Comparison of ENCODE assay signal across 33 cellular contexts in the genomic region with DNA sequence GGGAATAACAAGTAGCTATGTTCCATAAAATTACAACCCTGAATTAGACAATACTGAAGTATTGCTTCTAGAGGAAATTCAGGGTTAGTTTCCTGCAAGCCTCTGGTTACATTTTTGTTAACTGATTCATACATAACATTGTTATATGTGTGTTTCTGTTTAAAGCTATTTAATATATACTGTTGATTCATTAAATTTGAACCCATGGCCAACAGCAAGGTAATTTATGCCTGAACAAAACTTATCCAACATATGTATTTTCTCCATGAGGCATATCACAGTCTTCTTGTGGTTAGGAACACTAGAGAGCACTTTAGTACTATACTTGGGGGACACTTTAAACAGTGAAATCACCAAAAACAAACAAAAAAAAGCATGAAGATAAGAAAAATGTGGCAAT. TPM values are rescaled to one million over a fixed set of nuclear protein-coding genes. Genes with fewer than 3 reads are reported as not detected.
A peak's percentile ranks its signal among the peaks of the same experiment; 100 is the strongest.
DNase-seq lines count a peak whose midpoint lies in the region; ATAC-seq, FAIRE-seq and TF ChIP-seq lines count a peak whose summit lies in the region.
"Had no signal": no experiment of that assay in that cellular context is flagged by ENCODE, and none has a peak within 500 bp of the region (broad histone marks: within the 10 kb centered on the region; RNA-seq: fewer than 3 reads in every experiment).

No MANE protein-coding gene starts in this region.

- no peaks in the 10 kb centered on the region for H3K4me1 Mint-ChIP-seq in T-helper 2 cell treated with Interferon-gamma antibody and Interleukin-4, amounts not matched to agents 5 μg/mL and 100 μg/mL, for 36 hours (ENCODE audit: low read depth)
- H3K4me1 Mint-ChIP-seq in chondrocyte (ENCODE audit: low read depth): peaks cover 5% of the 10 kb centered on the region
- H3K4me1 Mint-ChIP-seq: activated naive CD8-positive, alpha-beta T cell treated with anti-CD3 and anti-CD28 coated beads for 36 hours; central memory CD8-positive, alpha-beta T cell; natural killer cell; stimulated activated naive B cell treated with anti-CD40 and anti-IgM and Interleukin-4, amounts not matched to agents 10 μg/mL and 1 μg/mL and 100 μg/mL, for 72 hours had no signal

- H3K4me3 ChIP-seq in GM23248: no peak overlapping the region
- H3K4me3 ChIP-seq in endothelial cell of umbilical vein (replicated peaks in 1 of 3; ENCODE audit: insufficient read depth in 1 of 3, low read depth in 1 of 3, low read length in 3 of 3): no peak overlapping the region
- H3K4me3 ChIP-seq: BLaER1 treated with 17β-estradiol and CSF1 and Interleukin-3, amounts not matched to agents 10 nM and 100 nM; dorsolateral prefrontal cortex; K562; lower lobe of right lung; mucosa of descending colon; psoas muscle; sigmoid colon; SJSA1; suprapubic skin; upper lobe of left lung had no signal

- peak overlapping the region; percentile 52 for H3K4me2 ChIP-seq in GM23248 (ENCODE audit: unreplicated experiment)
- peak overlapping the region; percentile 49 for H3K4me2 ChIP-seq in endothelial cell of umbilical vein (ENCODE audit: insufficient read depth, low read length)
- H3K4me2 ChIP-seq: BLaER1 treated with 17β-estradiol and CSF1 and Interleukin-3, amounts not matched to agents 10 nM and 100 nM had no signal

- TF ChIP-seq CTCF in endothelial cell of umbilical vein (IDR thresholded peaks at IDR 0.05; ENCODE audit: extremely low read depth in 1 of 2, insufficient read depth in 1 of 2, low read depth in 1 of 2, low read length in 2 of 2) (no peak), chondrocyte (IDR thresholded peaks at IDR 0.05) (no peak)

- no peaks in the 10 kb centered on the region for H3K9me3 ChIP-seq in GM23248 (ENCODE audit: low read depth)
- no peaks in the 10 kb centered on the region for H3K9me3 ChIP-seq in endothelial cell of umbilical vein (replicated peaks; ENCODE audit: control insufficient read depth, insufficient read depth, low read length)
- H3K9me3 ChIP-seq: lower lobe of right lung, mucosa of descending colon, psoas muscle, sigmoid colon, SJSA1, suprapubic skin, upper lobe of left lung had no signal

- TF ChIP-seq POLR2A in endothelial cell of umbilical vein (IDR thresholded peaks at IDR 0.05; ENCODE audit: low read depth, low read length) (no peak), erythroblast (IDR thresholded peaks at IDR 0.05; ENCODE audit: low read length) (no peak)

- no peaks in the 10 kb centered on the region for H3K27me3 Mint-ChIP-seq in T-helper 2 cell treated with Interferon-gamma antibody and Interleukin-4, amounts not matched to agents 5 μg/mL and 100 μg/mL, for 36 hours (ENCODE audit: low read depth)
- no peaks in the 10 kb centered on the region for H3K27me3 Mint-ChIP-seq in chondrocyte (ENCODE audit: low read depth)
- H3K27me3 Mint-ChIP-seq: activated naive CD8-positive, alpha-beta T cell treated with anti-CD3 and anti-CD28 coated beads for 36 hours; activated T-cell treated with anti-CD3 and anti-CD28 coated beads, Interleukin-2, amount 50 U/mL, for 24 hours; central memory CD8-positive, alpha-beta T cell; stimulated activated naive B cell treated with anti-CD40 and anti-IgM and Interleukin-4, amounts not matched to agents 10 μg/mL and 1 μg/mL and 100 μg/mL, for 72 hours had no signal

- peak; percentile 53 for DNase-seq in GM23248
- peak; percentile 61 for DNase-seq in endothelial cell of umbilical vein (ENCODE audit: low read depth, low spot score)
- DNase-seq in renal cortical epithelial cell (ENCODE audit: low read depth): peak; percentile 14
- DNase-seq in stimulated activated CD4-positive, alpha-beta T cell treated with anti-CD3 and anti-CD28 coated beads, Interleukin-4, amount 100 ng/mL, for 24 hours: no peak
- no peak for DNase-seq in T-helper 2 cell treated with Interferon-gamma antibody and Interleukin-4, amounts not matched to agents 5 μg/mL and 100 μg/mL, for 36 hours (ENCODE audit: low spot score)
- no peak for DNase-seq in chondrocyte (ENCODE audit: low spot score)
- no peak for DNase-seq in erythroblast (lab: John Stamatoyannopoulos, UW)
- DNase-seq: activated gamma-delta T cell; activated naive CD8-positive, alpha-beta T cell treated with anti-CD3 and anti-CD28 coated beads for 36 hours; activated T-cell treated with anti-CD3 and anti-CD28 coated beads, Interleukin-2, amount 50 U/mL, for 24 hours; dorsolateral prefrontal cortex; lower lobe of right lung; mucosa of descending colon; natural killer cell; NCI-H1092 treated with DMSO at 0.1 percent for 48 hours; NCI-H1694 treated with DMSO at 0.1 percent for 48 hours; NCI-H446 treated with DMSO at 0.1 percent for 48 hours; occipital lobe; psoas muscle; sigmoid colon; stimulated activated naive B cell treated with anti-CD40 and anti-IgM and Interleukin-4, amounts not matched to agents 10 μg/mL and 1 μg/mL and 100 μg/mL, for 72 hours; T-helper 1 cell; upper lobe of left lung had no signal

- no peaks in the 10 kb centered on the region for H4K20me1 ChIP-seq in GM23248 (ENCODE audit: insufficient read depth)
- no peaks in the 10 kb centered on the region for H4K20me1 ChIP-seq in endothelial cell of umbilical vein (replicated peaks; ENCODE audit: control insufficient read depth, extremely low read depth, insufficient read depth, low read length)
- H4K20me1 ChIP-seq: BLaER1 treated with 17β-estradiol and CSF1 and Interleukin-3, amounts not matched to agents 10 nM and 100 nM had no signal

- peaks cover 5% of the 10 kb centered on the region; the same call in 1 of the 2 replicates for H3F3A ChIP-seq in GM23248 (ENCODE audit: insufficient read depth)

- H3K9me1 ChIP-seq in endothelial cell of umbilical vein (replicated peaks; ENCODE audit: control insufficient read depth, extremely low read depth, insufficient read depth, low read length): no peaks in the 10 kb centered on the region

- no peaks in the 10 kb centered on the region for H3K9me3 Mint-ChIP-seq in T-helper 2 cell treated with Interferon-gamma antibody and Interleukin-4, amounts not matched to agents 5 μg/mL and 100 μg/mL, for 36 hours
- H3K9me3 Mint-ChIP-seq in chondrocyte (ENCODE audit: low read depth): peaks cover 5% of the 10 kb centered on the region
- H3K9me3 Mint-ChIP-seq: central memory CD8-positive, alpha-beta T cell had no signal

- intact Hi-C loops in endothelial cell of umbilical vein (cut with micrococcal nuclease): loop anchor here (2.0 to 5.0 kb wide), 2 partner anchors 38 to 48 kb away; partner anchors contain the start of gene PTX3

- in situ Hi-C loops in GM23248 (cut with MboI): no loop called here

- H3K79me2 ChIP-seq in GM23248 (ENCODE audit: insufficient read depth): no peaks in the 10 kb centered on the region
- peaks cover 3% of the 10 kb centered on the region for H3K79me2 ChIP-seq in endothelial cell of umbilical vein (ENCODE audit: control insufficient read depth, insufficient read depth, low read length)

- peaks cover 38% of the 10 kb centered on the region for H3K4me1 ChIP-seq in GM23248 (ENCODE audit: insufficient read depth)
- H3K4me1 ChIP-seq in endothelial cell of umbilical vein (ENCODE audit: control insufficient read depth, extremely low read depth, insufficient read depth, low read length): peaks cover 21% of the 10 kb centered on the region
- H3K4me1 ChIP-seq: BLaER1 treated with 17β-estradiol and CSF1 and Interleukin-3, amounts not matched to agents 10 nM and 100 nM; lower lobe of right lung; psoas muscle; sigmoid colon; upper lobe of left lung had no signal

- BruUV-seq in endothelial cell of umbilical vein (replicated peaks; lab: Mats Ljungman, UMichigan): no TSS peak

- CTCF ChIA-PET in endothelial cell of umbilical vein (lab: Charles Lee): interaction anchor here (1.0 to 2.9 kb wide), 6 partner anchors 10 to 185 kb away, joined by 3 to 13 read pairs (median 6); partner anchors contain the start of gene PTX3

- H3K27ac Mint-ChIP-seq in T-helper 2 cell treated with Interferon-gamma antibody and Interleukin-4, amounts not matched to agents 5 μg/mL and 100 μg/mL, for 36 hours: no peak overlapping the region
- H3K27ac Mint-ChIP-seq in chondrocyte (ENCODE audit: unreplicated experiment): no peak overlapping the region
- H3K27ac Mint-ChIP-seq: activated naive CD8-positive, alpha-beta T cell treated with anti-CD3 and anti-CD28 coated beads for 36 hours; activated T-cell treated with anti-CD3 and anti-CD28 coated beads, Interleukin-2, amount 50 U/mL, for 24 hours; natural killer cell; stimulated activated naive B cell treated with anti-CD40 and anti-IgM and Interleukin-4, amounts not matched to agents 10 μg/mL and 1 μg/mL and 100 μg/mL, for 72 hours had no signal

- H3K27me3 ChIP-seq in GM23248 (replicated peaks; ENCODE audit: insufficient read depth) (no peaks in the 10 kb centered on the region), endothelial cell of umbilical vein (ENCODE audit: control insufficient read depth in 2 of 2, insufficient read depth in 2 of 2, low read length in 2 of 2) (no peaks in the 10 kb centered on the region)
- H3K27me3 ChIP-seq: BLaER1 treated with 17β-estradiol and CSF1 and Interleukin-3, amounts not matched to agents 10 nM and 100 nM; dorsolateral prefrontal cortex; sigmoid colon; SJSA1; suprapubic skin; upper lobe of left lung had no signal

- H3K9ac ChIP-seq in GM23248: no peak overlapping the region
- H3K9ac ChIP-seq in endothelial cell of umbilical vein (replicated peaks; ENCODE audit: extremely low read depth, insufficient read depth, low read length): no peak overlapping the region
- H3K9ac ChIP-seq: BLaER1 treated with 17β-estradiol and CSF1 and Interleukin-3, amounts not matched to agents 10 nM and 100 nM had no signal

- H3K27ac ChIP-seq in GM23248 (no peak overlapping the region), endothelial cell of umbilical vein (ENCODE audit: insufficient read depth, low read depth, low read length) (peak overlapping the region; percentile 47)
- H3K27ac ChIP-seq: BLaER1 treated with 17β-estradiol and CSF1 and Interleukin-3, amounts not matched to agents 10 nM and 100 nM; dorsolateral prefrontal cortex; lower lobe of right lung; psoas muscle; sigmoid colon; SJSA1; suprapubic skin; upper lobe of left lung had no signal

- H3K36me3 Mint-ChIP-seq in T-helper 2 cell treated with Interferon-gamma antibody and Interleukin-4, amounts not matched to agents 5 μg/mL and 100 μg/mL, for 36 hours (ENCODE audit: low read depth): no peaks in the 10 kb centered on the region
- H3K36me3 Mint-ChIP-seq in chondrocyte (ENCODE audit: low read depth): no peaks in the 10 kb centered on the region
- H3K36me3 Mint-ChIP-seq: natural killer cell; stimulated activated naive B cell treated with anti-CD40 and anti-IgM and Interleukin-4, amounts not matched to agents 10 μg/mL and 1 μg/mL and 100 μg/mL, for 72 hours had no signal

- POLR2A ChIA-PET in endothelial cell of umbilical vein (lab: Charles Lee): interaction anchor here (1.1 kb wide), 1 partner anchor 49 kb away, joined by 3 read pairs; no protein-coding TSS in a partner anchor

- H3K36me3 ChIP-seq in GM23248 (ENCODE audit: low read depth): no peaks in the 10 kb centered on the region
- H3K36me3 ChIP-seq in endothelial cell of umbilical vein (ENCODE audit: control insufficient read depth in 2 of 2, extremely low read depth in 1 of 2, insufficient read depth in 2 of 2, low read length in 2 of 2): no peaks in the 10 kb centered on the region
- H3K36me3 ChIP-seq: BLaER1 treated with 17β-estradiol and CSF1 and Interleukin-3, amounts not matched to agents 10 nM and 100 nM; lower lobe of right lung; sigmoid colon; SJSA1; suprapubic skin; upper lobe of left lung had no signal

- no peaks in the 10 kb centered on the region for H3K9me2 ChIP-seq in GM23248 (ENCODE audit: insufficient read depth)

- dilution Hi-C loops in endothelial cell of umbilical vein (cut with MboI; ENCODE audit: extremely low pct_ligation_motif_present, low sequenced_read_pairs): no loop called here

- H3K4me3 Mint-ChIP-seq in T-helper 2 cell treated with Interferon-gamma antibody and Interleukin-4, amounts not matched to agents 5 μg/mL and 100 μg/mL, for 36 hours: no peak overlapping the region
- H3K4me3 Mint-ChIP-seq in chondrocyte (ENCODE audit: unreplicated experiment): no peak overlapping the region
- H3K4me3 Mint-ChIP-seq: activated naive CD8-positive, alpha-beta T cell treated with anti-CD3 and anti-CD28 coated beads for 36 hours; activated T-cell treated with anti-CD3 and anti-CD28 coated beads, Interleukin-2, amount 50 U/mL, for 24 hours; central memory CD8-positive, alpha-beta T cell; natural killer cell; stimulated activated naive B cell treated with anti-CD40 and anti-IgM and Interleukin-4, amounts not matched to agents 10 μg/mL and 1 μg/mL and 100 μg/mL, for 72 hours had no signal

- FAIRE-seq in endothelial cell of umbilical vein (lab: Jason Lieb, UNC): no peak
- FAIRE-seq: endometrium, GM12892, K562 had no signal

- H2AFZ ChIP-seq in GM23248 (no peak overlapping the region), endothelial cell of umbilical vein (ENCODE audit: low read depth, low read length) (no peak overlapping the region)

- ATAC-seq in SK-N-SH treated with all-trans-retinoic acid at 6 μM for 48 hours: peak; percentile 74
- ATAC-seq: HCT116; K562; lower lobe of right lung; mucosa of descending colon; natural killer cell; psoas muscle; stimulated activated naive B cell treated with anti-CD40 and anti-IgM and Interleukin-4, amounts not matched to agents 10 μg/mL and 1 μg/mL and 100 μg/mL, for 72 hours had no signal

RNA-seq across cellular contexts. Expression of gene PTX3, which starts 47.7 kb away (rescaled TPM):
- 267 and 300 TPM in 2 replicates for total RNA-seq in GM23248 (2014; rRNA removed; shearing (Covaris generic))
- polyA plus RNA-seq in GM23248 (2016; fragmentation: Nextera tagmentation; extraction: Ambion mirVana) (251 and 261 TPM in 2 replicates), endothelial cell of umbilical vein (122 and 131 TPM in 2 replicates)
- total RNA-seq in endothelial cell of umbilical vein (149 and 172 TPM in 2 replicates), renal cortical epithelial cell (2.5 and 12.5 TPM in 2 replicates), chondrocyte (14.9 to 41.2 TPM (median 40.2 TPM) in 3 replicates)
- 157 and 193 TPM in 2 replicates for polyA plus RNA-seq in endothelial cell of umbilical vein (2011; cell fraction: cytosol; rRNA removed)
- 90.1 and 137 TPM in 2 replicates for polyA plus RNA-seq in endothelial cell of umbilical vein (2011; cell fraction: nucleus; rRNA removed)
- 252 and 339 TPM in 2 replicates for polyA plus RNA-seq in endothelial cell of umbilical vein (2012)
- polyA minus RNA-seq in endothelial cell of umbilical vein: 178 and 192 TPM in 2 replicates
- polyA minus RNA-seq in endothelial cell of umbilical vein (2011; cell fraction: cytosol; rRNA and poly(A)+ RNA removed): 0.51 TPM
- polyA minus RNA-seq in endothelial cell of umbilical vein (2011; cell fraction: nucleus; rRNA and poly(A)+ RNA removed): 35.4 and 48.3 TPM in 2 replicates
- total RNA-seq: HT-29 had no signal

Comparison
In these comparisons a context has a peak if more than half of its experiments do, and no peak if none do; other contexts are left out.
1. DNase-seq: peak in GM23248 (single experiment), endothelial cell of umbilical vein (single experiment) and renal cortical epithelial cell (single experiment); none in stimulated activated CD4-positive, alpha-beta T cell treated with anti-CD3 and anti-CD28 coated beads, Interleukin-4, amount 100 ng/mL, for 24 hours (single experiment), T-helper 2 cell treated with Interferon-gamma antibody and Interleukin-4, amounts not matched to agents 5 μg/mL and 100 μg/mL, for 36 hours (single experiment), chondrocyte (single experiment) and erythroblast (0 of 2).